39 cellular contexts compared by ENCODE assay signal in the genomic region with DNA sequence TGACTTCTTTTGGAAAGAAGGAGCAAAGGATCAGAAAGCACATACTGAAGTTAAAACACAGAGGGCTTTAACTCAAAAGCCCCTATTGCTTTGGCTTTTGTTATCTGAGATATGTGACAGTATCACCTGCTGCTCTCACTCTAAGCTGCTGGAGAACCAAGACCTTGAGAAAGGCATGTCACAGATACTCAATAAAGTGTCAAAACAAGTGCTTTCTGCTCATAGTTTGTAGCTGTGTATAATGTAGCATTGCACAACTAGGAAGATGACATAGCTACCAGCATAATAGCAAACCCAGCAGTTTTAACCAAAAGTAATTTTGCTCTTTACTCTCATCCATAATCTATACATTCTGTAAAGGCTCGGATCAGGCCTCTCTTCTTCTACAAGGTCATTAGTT.
"Had no signal": no experiment of that assay in that cellular context is flagged by ENCODE, and none has a peak within 500 bp of the region (broad histone marks: within the 10 kb centered on the region; RNA-seq: fewer than 3 reads in every experiment).

No MANE protein-coding gene starts in this region.

- DNase-seq: activated effector memory CD4-positive, alpha-beta T cell treated with anti-CD3 and anti-CD28 coated beads, Interleukin-2, amount 50 U/mL, for 16 hours; activated effector memory CD4-positive, alpha-beta T cell treated with Interleukin-2 at 50 U/mL for 16 hours; activated gamma-delta T cell; activated gamma-delta T cell treated with Interleukin-2 at 50 U/mL for 16 hours; activated naive CD4-positive, alpha-beta T cell; activated naive CD4-positive, alpha-beta T cell treated with anti-CD3 and anti-CD28 coated beads for 36 hours; activated naive CD4-positive, alpha-beta T cell treated with anti-CD3 and anti-CD28 coated beads, Interleukin-2, amount 10 ng/mL, durations not matched to agents 7 days and 5 days; activated naive CD4-positive, alpha-beta T cell treated with anti-CD3 and anti-CD28 coated beads, Interleukin-2, amount 50 U/mL, for 16 hours; activated naive CD4-positive, alpha-beta T cell treated with Interleukin-2 at 50 U/mL for 16 hours; activated naive CD8-positive, alpha-beta T cell treated with anti-CD3 and anti-CD28 coated beads for 36 hours; activated naive CD8-positive, alpha-beta T cell treated with anti-CD3 and anti-CD28 coated beads, Interleukin-2, amount 10 ng/mL, durations not matched to agents 7 days and 5 days; activated naive CD8-positive, alpha-beta T cell treated with anti-CD3 and anti-CD28 coated beads, Interleukin-2, amount 50 U/mL, for 24 hours; activated T-cell treated with anti-CD3 and anti-CD28 coated beads, Interleukin-2, amount 50 U/mL, for 1 hour; activated T-cell treated with anti-CD3 and anti-CD28 coated beads, Interleukin-2, amount 50 U/mL, for 24 hours; activated T-cell treated with anti-CD3 and anti-CD28 coated beads, Interleukin-2, amount 50 U/mL, for 4 hours; activated T-cell treated with anti-CD3 and anti-CD28 coated beads, Interleukin-2, amount 50 U/mL, for 48 hours; activated T-cell treated with anti-CD3 and anti-CD28 coated beads, Interleukin-2, amount 50 U/mL, for 72 hours; adrenal gland; amniotic stem cell; amygdala; anterior cingulate cortex; aorta; body of pancreas; brain microvascular endothelial cell; caudate nucleus; central memory CD4-positive, alpha-beta T cell; cerebellar nuclear complex had no signal

- H3K9me3 Mint-ChIP-seq: activated naive CD4-positive, alpha-beta T cell treated with anti-CD3 and anti-CD28 coated beads, Interleukin-2, amount 50 U/mL, for 24 hours; activated naive CD8-positive, alpha-beta T cell treated with anti-CD3 and anti-CD28 coated beads, Interleukin-2, amount 10 ng/mL, durations not matched to agents 7 days and 5 days; activated T-helper 1 cell treated with anti-CD3 and anti-CD28 coated beads, Interleukin-12 subunit alpha, Interleukin-12 subunit beta, Interleukin-2, Interleukin-4 antibody, amounts not matched to agents 30 ng/mL and 10 ng/mL and 1 ng/mL, durations not matched to agents 14 hours and 24 hours and 36 hours had no signal

- H3K27ac Mint-ChIP-seq: activated naive CD4-positive, alpha-beta T cell treated with anti-CD3 and anti-CD28 coated beads for 36 hours; activated naive CD4-positive, alpha-beta T cell treated with anti-CD3 and anti-CD28 coated beads, Interleukin-2, amount 10 ng/mL, durations not matched to agents 7 days and 5 days; activated naive CD4-positive, alpha-beta T cell treated with anti-CD3 and anti-CD28 coated beads, Interleukin-2, amount 50 U/mL, for 24 hours; activated naive CD4-positive, alpha-beta T cell treated with anti-CD3 and anti-CD28 coated beads, Interleukin-2, amount 50 U/mL, for 72 hours; activated naive CD8-positive, alpha-beta T cell; activated naive CD8-positive, alpha-beta T cell treated with anti-CD3 and anti-CD28 coated beads for 36 hours; activated naive CD8-positive, alpha-beta T cell treated with anti-CD3 and anti-CD28 coated beads, Interleukin-2, amount 10 ng/mL, durations not matched to agents 7 days and 5 days; activated naive CD8-positive, alpha-beta T cell treated with anti-CD3 and anti-CD28 coated beads, Interleukin-2, amount 50 U/mL, for 24 hours; activated T-cell treated with anti-CD3 and anti-CD28 coated beads, Interleukin-2, amount 50 U/mL, for 24 hours; activated T-cell treated with anti-CD3 and anti-CD28 coated beads, Interleukin-2, amount 50 U/mL, for 72 hours; activated T-helper 1 cell treated with anti-CD3 and anti-CD28 coated beads, Interleukin-12 subunit alpha, Interleukin-12 subunit beta, Interleukin-2, Interleukin-4 antibody, amounts not matched to agents 30 ng/mL and 10 ng/mL and 1 ng/mL, durations not matched to agents 14 hours and 24 hours and 36 hours; activated T-helper 17 cell treated with anti-CD3 and anti-CD28 coated beads, Interleukin-2, amount 50 U/mL, for 72 hours; activated T-helper 2 cell treated with anti-CD3 and anti-CD28 coated beads, Interferon-gamma antibody, Interleukin-2, Interleukin-4, amounts not matched to agents 10 μg/mL and 5 μg/mL and 100 μg/mL, durations not matched to agents 14 hours and 24 hours and 36 hours; brain had no signal

- H3K4me1 ChIP-seq: adrenal gland, ascending aorta, body of pancreas, breast epithelium had no signal

- H3K9me3 ChIP-seq: body of pancreas had no signal

- H3K27me3 Mint-ChIP-seq: activated naive CD4-positive, alpha-beta T cell treated with anti-CD3 and anti-CD28 coated beads, Interleukin-2, amount 10 ng/mL, durations not matched to agents 7 days and 5 days; activated naive CD4-positive, alpha-beta T cell treated with anti-CD3 and anti-CD28 coated beads, Interleukin-2, amount 50 U/mL, for 24 hours; activated naive CD8-positive, alpha-beta T cell treated with anti-CD3 and anti-CD28 coated beads for 36 hours; activated naive CD8-positive, alpha-beta T cell treated with anti-CD3 and anti-CD28 coated beads, Interleukin-2, amount 10 ng/mL, durations not matched to agents 7 days and 5 days; activated naive CD8-positive, alpha-beta T cell treated with anti-CD3 and anti-CD28 coated beads, Interleukin-2, amount 50 U/mL, for 24 hours; activated T-helper 17 cell treated with anti-CD3 and anti-CD28 coated beads, Interleukin-2, amount 50 U/mL, for 72 hours; central memory CD8-positive, alpha-beta T cell had no signal

- H3K36me3 Mint-ChIP-seq: activated naive CD4-positive, alpha-beta T cell treated with anti-CD3 and anti-CD28 coated beads, Interleukin-2, amount 10 ng/mL, durations not matched to agents 7 days and 5 days; activated naive CD4-positive, alpha-beta T cell treated with anti-CD3 and anti-CD28 coated beads, Interleukin-2, amount 50 U/mL, for 24 hours; activated naive CD4-positive, alpha-beta T cell treated with anti-CD3 and anti-CD28 coated beads, Interleukin-2, amount 50 U/mL, for 72 hours; activated naive CD8-positive, alpha-beta T cell; activated naive CD8-positive, alpha-beta T cell treated with anti-CD3 and anti-CD28 coated beads for 36 hours; activated naive CD8-positive, alpha-beta T cell treated with anti-CD3 and anti-CD28 coated beads, Interleukin-2, amount 10 ng/mL, durations not matched to agents 7 days and 5 days; brain had no signal

- FAIRE-seq: bronchial epithelial cell had no signal

- H3K4me3 Mint-ChIP-seq: activated naive CD4-positive, alpha-beta T cell treated with anti-CD3 and anti-CD28 coated beads for 36 hours; activated naive CD4-positive, alpha-beta T cell treated with anti-CD3 and anti-CD28 coated beads, Interleukin-2, amount 10 ng/mL, durations not matched to agents 7 days and 5 days; activated naive CD4-positive, alpha-beta T cell treated with anti-CD3 and anti-CD28 coated beads, Interleukin-2, amount 50 U/mL, for 24 hours; activated naive CD8-positive, alpha-beta T cell; activated naive CD8-positive, alpha-beta T cell treated with anti-CD3 and anti-CD28 coated beads for 36 hours; activated naive CD8-positive, alpha-beta T cell treated with anti-CD3 and anti-CD28 coated beads, Interleukin-2, amount 10 ng/mL, durations not matched to agents 7 days and 5 days; activated naive CD8-positive, alpha-beta T cell treated with anti-CD3 and anti-CD28 coated beads, Interleukin-2, amount 50 U/mL, for 24 hours; activated T-cell treated with anti-CD3 and anti-CD28 coated beads, Interleukin-2, amount 50 U/mL, for 24 hours; activated T-cell treated with anti-CD3 and anti-CD28 coated beads, Interleukin-2, amount 50 U/mL, for 4 hours; activated T-cell treated with anti-CD3 and anti-CD28 coated beads, Interleukin-2, amount 50 U/mL, for 72 hours; activated T-helper 1 cell treated with anti-CD3 and anti-CD28 coated beads, Interleukin-12 subunit alpha, Interleukin-12 subunit beta, Interleukin-2, Interleukin-4 antibody, amounts not matched to agents 30 ng/mL and 10 ng/mL and 1 ng/mL, durations not matched to agents 14 hours and 24 hours and 36 hours; activated T-helper 17 cell treated with anti-CD3 and anti-CD28 coated beads, Interleukin-2, amount 50 U/mL, for 72 hours; brain; central memory CD8-positive, alpha-beta T cell had no signal

- H3K4me3 ChIP-seq: adrenal gland, ascending aorta, body of pancreas, breast epithelium, cardiac muscle cell had no signal

- ATAC-seq: activated naive CD4-positive, alpha-beta T cell treated with anti-CD3 and anti-CD28 coated beads, Interleukin-2, amount 50 U/mL, for 72 hours; activated naive CD8-positive, alpha-beta T cell treated with anti-CD3 and anti-CD28 coated beads, Interleukin-2, amount 50 U/mL, for 24 hours; activated T-cell treated with anti-CD3 and anti-CD28 coated beads, Interleukin-2, amount 50 U/mL, for 4 hours; activated T-cell treated with anti-CD3 and anti-CD28 coated beads, Interleukin-2, amount 50 U/mL, for 72 hours; activated T-helper 17 cell treated with anti-CD3 and anti-CD28 coated beads, Interleukin-2, amount 50 U/mL, for 72 hours; body of pancreas had no signal

- H3K27ac ChIP-seq: adrenal gland, ascending aorta, body of pancreas, brain microvascular endothelial cell, breast epithelium, cardiac muscle cell had no signal

- H3K27me3 ChIP-seq: adrenal gland, ascending aorta, body of pancreas, brain microvascular endothelial cell, cardiac muscle cell had no signal

- H3K4me1 Mint-ChIP-seq: activated naive CD4-positive, alpha-beta T cell treated with anti-CD3 and anti-CD28 coated beads, Interleukin-2, amount 10 ng/mL, durations not matched to agents 7 days and 5 days; activated naive CD4-positive, alpha-beta T cell treated with anti-CD3 and anti-CD28 coated beads, Interleukin-2, amount 50 U/mL, for 24 hours; activated naive CD8-positive, alpha-beta T cell treated with anti-CD3 and anti-CD28 coated beads for 36 hours; activated naive CD8-positive, alpha-beta T cell treated with anti-CD3 and anti-CD28 coated beads, Interleukin-2, amount 10 ng/mL, durations not matched to agents 7 days and 5 days; activated naive CD8-positive, alpha-beta T cell treated with anti-CD3 and anti-CD28 coated beads, Interleukin-2, amount 50 U/mL, for 24 hours; activated T-helper 17 cell treated with anti-CD3 and anti-CD28 coated beads, Interleukin-2, amount 50 U/mL, for 72 hours; brain; central memory CD8-positive, alpha-beta T cell had no signal

- H3K36me3 ChIP-seq: adrenal gland, ascending aorta, brain microvascular endothelial cell, breast epithelium, cardiac muscle cell had no signal
